ENCODE assay signal across 7 cellular contexts in the genomic region with DNA sequence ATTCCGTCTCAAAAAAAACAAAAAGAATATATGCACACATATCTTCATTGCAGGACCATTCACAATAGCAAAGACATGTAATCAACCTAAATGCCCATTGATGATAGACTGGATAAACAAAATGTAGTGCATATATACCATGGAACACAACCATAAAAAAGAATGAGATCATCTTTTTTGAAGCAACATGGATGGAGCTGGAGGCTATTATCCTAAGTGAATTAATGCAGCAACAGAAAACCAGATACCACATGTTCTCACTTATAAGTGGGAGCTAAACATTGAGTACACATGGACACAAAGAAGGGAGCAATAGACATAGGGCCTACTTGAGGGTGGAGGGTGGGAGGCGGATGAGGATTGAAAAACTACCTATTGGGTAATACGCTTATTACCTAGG. TPM values are rescaled to one million over a fixed set of nuclear protein-coding genes. Genes with fewer than 3 reads are reported as not detected.
"Had no signal": no experiment of that assay in that cellular context is flagged by ENCODE, and none has a peak within 500 bp of the region (broad histone marks: within the 10 kb centered on the region; RNA-seq: fewer than 3 reads in every experiment).

No MANE protein-coding gene starts in this region.

- H3K4me3 ChIP-seq: K562 had no signal

- H3K27ac ChIP-seq: HL-60 had no signal

- ATAC-seq: K562 had no signal

- FAIRE-seq: HTR-8/SVneo, K562 had no signal

- DNase-seq: IMR-90, KBM-7 had no signal

RNA-seq across cellular contexts. Expression of gene NT5C1B, which starts 8.8 kb away (rescaled TPM):
- total RNA-seq: HT-29, HT1080, IMR-90, K562 had no signal
- polyA plus RNA-seq: IMR-90 had no signal
